In genomic region chr2:219626540-219626939, GRCh38 we compare ENCODE assay signal across 14 cellular contexts. TPM values are rescaled to one million over a fixed set of nuclear protein-coding genes. Genes with fewer than 3 reads are reported as not detected.
A peak's percentile ranks its signal among the peaks of the same experiment; 100 is the strongest.
DNase-seq lines count a peak whose midpoint lies in the region; ATAC-seq and TF ChIP-seq lines count a peak whose summit lies in the region.
"Had no signal": no experiment of that assay in that cellular context is flagged by ENCODE, and none has a peak within 500 bp of the region (broad histone marks: within the 10 kb centered on the region; RNA-seq: fewer than 3 reads in every experiment).

No MANE protein-coding gene starts in this region.

- peak overlapping the region; percentile 97 for H3K27ac ChIP-seq in left ventricle myocardium inferior (replicated peaks)
- peak overlapping the region; percentile 22 to 90 for H3K27ac ChIP-seq in testis
- H3K27ac ChIP-seq in thyroid gland = no peak overlapping the region
- H3K27ac ChIP-seq: colonic mucosa, pancreas had no signal

- H3K4me3 ChIP-seq in left ventricle myocardium inferior = peak overlapping the region; percentile 69
- peak overlapping the region in 1 of 2 donors; percentile 38 for H3K4me3 ChIP-seq in testis
- no peak overlapping the region for H3K4me3 ChIP-seq in thyroid gland (replicated peaks in 1 of 3)
- H3K4me3 ChIP-seq: colonic mucosa had no signal

- no peak for ATAC-seq in Right ventricle myocardium inferior
- ATAC-seq in activated T-helper 17 cell treated with anti-CD3 and anti-CD28 coated beads, Interleukin-2, amount 50 U/mL, for 72 hours (replicated peaks) = no peak

- H3K36me3 ChIP-seq in left ventricle myocardium inferior (no peaks in the 10 kb centered on the region), testis (ENCODE audit: low read depth, missing control alignments) (no peaks in the 10 kb centered on the region), thyroid gland (no peaks in the 10 kb centered on the region)
- H3K36me3 ChIP-seq: colonic mucosa, pancreas had no signal

- H3K36me3 Mint-ChIP-seq in activated T-helper 17 cell treated with anti-CD3 and anti-CD28 coated beads, Interleukin-2, amount 50 U/mL, for 72 hours (ENCODE audit: low read depth) = no peaks in the 10 kb centered on the region
- H3K36me3 Mint-ChIP-seq in immature natural killer cell = no peaks in the 10 kb centered on the region

- TF ChIP-seq CTCF in left ventricle myocardium inferior (IDR thresholded peaks at IDR 0.05; ENCODE audit: borderline replicate concordance) = no peak
- TF ChIP-seq CTCF in testis (IDR thresholded peaks at IDR 0.05) = no peak
- TF ChIP-seq CTCF in thyroid gland (IDR thresholded peaks at IDR 0.05) = no peak

- no peak overlapping the region for H3K27ac Mint-ChIP-seq in activated T-helper 17 cell treated with anti-CD3 and anti-CD28 coated beads, Interleukin-2, amount 50 U/mL, for 72 hours
- H3K27ac Mint-ChIP-seq in immature natural killer cell = no peak overlapping the region

- TF ChIP-seq POLR2A in testis (IDR thresholded peaks at IDR 0.05) (no peak), thyroid gland (IDR thresholded peaks at IDR 0.05) (no peak)

- H3K4me3 Mint-ChIP-seq in activated T-helper 17 cell treated with anti-CD3 and anti-CD28 coated beads, Interleukin-2, amount 50 U/mL, for 72 hours = peak overlapping the region; percentile 76
- peak overlapping the region; percentile 65 to 77 (median 73) for H3K4me3 Mint-ChIP-seq in immature natural killer cell

- peaks cover 58% of the 10 kb centered on the region for H3K4me1 ChIP-seq in left ventricle myocardium inferior
- H3K4me1 ChIP-seq in testis = peaks cover 36% of the 10 kb centered on the region
- H3K4me1 ChIP-seq in thyroid gland = peaks cover 5 to 7% of the 10 kb centered on the region in 2 donors
- H3K4me1 ChIP-seq: pancreas had no signal

- H3K27me3 Mint-ChIP-seq in activated T-helper 17 cell treated with anti-CD3 and anti-CD28 coated beads, Interleukin-2, amount 50 U/mL, for 72 hours = peaks cover 26% of the 10 kb centered on the region
- peaks cover 7 to 14% (median 10%) of the 10 kb centered on the region in 3 donors for H3K27me3 Mint-ChIP-seq in immature natural killer cell (ENCODE audit: low read depth in 3 of 3)

- DNase-seq in left ventricle myocardium inferior = no peak
- DNase-seq in Right ventricle myocardium inferior (ENCODE audit: missing footprints) = no peak
- DNase-seq in immature natural killer cell = no peak
- DNase-seq in testis = peak; percentile 57
- DNase-seq in NK-92 treated with Interleukin-12 subunit alpha and Interleukin-12 subunit beta, amount 100 ng/mL, for 24 hours (lab: John Stamatoyannopoulos, UW) = no peak
- DNase-seq in thyroid gland = no peak
- DNase-seq in NCI-H774 (lab: John Stamatoyannopoulos, UW) = no peak
- DNase-seq: activated effector memory CD4-positive, alpha-beta T cell treated with Interleukin-2 at 50 U/mL for 16 hours; colonic mucosa; NCI-H446; pancreas; RPMI8226; stimulated activated CD4-positive, alpha-beta T cell treated with anti-CD3 and anti-CD28 coated beads, Interleukin-4, amount 100 ng/mL, for 4 hours had no signal

- WGBS in testis, 2 donors = 20 to 26% methylated on average over 8 of the region's 8 CpGs
- 88 to 89% methylated on average over 8 of the region's 8 CpGs for WGBS in thyroid gland, 2 donors

- no peaks in the 10 kb centered on the region for H3K4me1 Mint-ChIP-seq in activated T-helper 17 cell treated with anti-CD3 and anti-CD28 coated beads, Interleukin-2, amount 50 U/mL, for 72 hours
- H3K4me1 Mint-ChIP-seq in immature natural killer cell = peaks cover 0 to 7% of the 10 kb centered on the region in 2 donors

- intact Hi-C loops in left ventricle myocardium inferior (cut with micrococcal nuclease) = no loop called here
- intact Hi-C loops in Right ventricle myocardium inferior (cut with DNase I) = loop anchor here (5.0 kb wide), 1 partner anchor 54 kb away; the partner anchor contains the start of genes INHA and OBSL1
- intact Hi-C loops in testis (cut with DNase I; ENCODE audit: low total_unique reads) = no loop called here
- intact Hi-C loops in thyroid gland (cut with DNase I) = no loop called here

- H3K9me3 ChIP-seq in left ventricle myocardium inferior (replicated peaks) (no peaks in the 10 kb centered on the region), testis (no peaks in the 10 kb centered on the region), thyroid gland (no peaks in the 10 kb centered on the region)
- H3K9me3 ChIP-seq: colonic mucosa, pancreas had no signal

- peaks cover 30% of the 10 kb centered on the region for H3K27me3 ChIP-seq in left ventricle myocardium inferior (ENCODE audit: low read depth)
- H3K27me3 ChIP-seq in testis = no peaks in the 10 kb centered on the region
- no peaks in the 10 kb centered on the region for H3K27me3 ChIP-seq in thyroid gland
- H3K27me3 ChIP-seq: colonic mucosa, pancreas had no signal

- no peaks in the 10 kb centered on the region for H3K9me3 Mint-ChIP-seq in activated T-helper 17 cell treated with anti-CD3 and anti-CD28 coated beads, Interleukin-2, amount 50 U/mL, for 72 hours
- no peaks in the 10 kb centered on the region for H3K9me3 Mint-ChIP-seq in immature natural killer cell

RNA-seq across cellular contexts. Expression of gene SLC4A3, which starts 0.9 kb away (rescaled TPM):
- total RNA-seq in left ventricle myocardium inferior (426 TPM), Right ventricle myocardium inferior (445 TPM), testis (10 to 100 TPM; 31.3 to 44.3 TPM), thyroid gland (1 to 10 TPM; 1.2 to 3.2 (median 2.8) TPM)
- not detected for total RNA-seq in activated T-helper 17 cell treated with anti-CD3 and anti-CD28 coated beads, Interleukin-2, amount 50 U/mL, for 72 hours
- polyA plus RNA-seq in immature natural killer cell (under 1 TPM in 1 of 3 donors, not detected in 2; 0.52 TPM), testis (ENCODE audit: insufficient read depth, low read depth, low replicate concordance) (15.1 TPM)

RNA-seq across cellular contexts. Expression of gene STK11IP, which starts 28.9 kb away (rescaled TPM):
- total RNA-seq in left ventricle myocardium inferior = 15.9 TPM
- 13.9 TPM for total RNA-seq in Right ventricle myocardium inferior
- 10 to 100 TPM; 28.4 to 31.4 TPM for total RNA-seq in activated T-helper 17 cell treated with anti-CD3 and anti-CD28 coated beads, Interleukin-2, amount 50 U/mL, for 72 hours
- 10 to 100 TPM; 12.6 to 18.4 (median 16.6) TPM for polyA plus RNA-seq in immature natural killer cell
- 100 to 1,000 TPM; 130 to 134 TPM for total RNA-seq in testis
- 81.9 TPM for polyA plus RNA-seq in testis (ENCODE audit: insufficient read depth, low read depth, low replicate concordance)
- total RNA-seq in thyroid gland = 10 to 100 TPM; 14.6 to 25.0 (median 19.7) TPM

RNA-seq across cellular contexts. Expression of gene INHA, which starts 54.4 kb away (rescaled TPM):
- total RNA-seq in left ventricle myocardium inferior (2.4 TPM), Right ventricle myocardium inferior (1.9 TPM), testis (100 to 1,000 TPM; 325 to 371 TPM), thyroid gland (1 to 10 TPM in 1 of 4 donors, under 1 TPM in 2, not detected in 1; 0.50 to 1.1 (median 0.81) TPM)
- total RNA-seq in activated T-helper 17 cell treated with anti-CD3 and anti-CD28 coated beads, Interleukin-2, amount 50 U/mL, for 72 hours = not detected
- polyA plus RNA-seq in immature natural killer cell (not detected), testis (ENCODE audit: insufficient read depth, low read depth, low replicate concordance) (265 TPM)
- total RNA-seq: colonic mucosa had no signal

RNA-seq across cellular contexts. Expression of gene OBSL1, which starts 55.2 kb away (rescaled TPM):
- 208 TPM for total RNA-seq in left ventricle myocardium inferior
- 158 TPM for total RNA-seq in Right ventricle myocardium inferior
- 1 to 10 TPM in 1 of 2 donors, under 1 TPM in 1; 0.84 to 1.1 TPM for total RNA-seq in activated T-helper 17 cell treated with anti-CD3 and anti-CD28 coated beads, Interleukin-2, amount 50 U/mL, for 72 hours
- under 1 TPM in 1 of 3 donors, not detected in 2; 0.53 TPM for polyA plus RNA-seq in immature natural killer cell
- total RNA-seq in testis = 100 to 1,000 TPM; 462 to 507 TPM
- 312 TPM for polyA plus RNA-seq in testis (ENCODE audit: insufficient read depth, low read depth, low replicate concordance)
- total RNA-seq in thyroid gland = 100 to 1,000 TPM; 142 to 200 (median 170) TPM

Comparison
In these comparisons a context has a peak if more than half of its experiments do, and no peak if none do; other contexts are left out.
1. H3K27ac ChIP-seq: peak in left ventricle myocardium inferior (single experiment) and testis (2 of 2); none in thyroid gland (0 of 3).
2. RNA of gene INHA, which starts 54.4 kb away (total RNA-seq): 325 to 371 TPM in testis; 2.4 TPM in left ventricle myocardium inferior (single experiment), 1.9 TPM in Right ventricle myocardium inferior (single experiment), 0.50 to 1.1 TPM in thyroid gland and not detected in activated T-helper 17 cell treated with anti-CD3 and anti-CD28 coated beads, Interleukin-2, amount 50 U/mL, for 72 hours; every median in the first group is over 10 times any median in the second.